8 cellular contexts compared by ENCODE assay signal in genomic region chr19:34232566-34233481, GRCh38. TPM values are rescaled to one million over a fixed set of nuclear protein-coding genes. Genes with fewer than 3 reads are reported as not detected.
DNase-seq lines count a peak whose midpoint lies in the region; ATAC-seq, FAIRE-seq and TF ChIP-seq lines count a peak whose summit lies in the region.

No MANE protein-coding gene starts in this region.

- peaks cover 32% of the 10 kb centered on the region for H3K36me3 Mint-ChIP-seq in activated CD4-positive, alpha-beta T cell treated with anti-CD3 and anti-CD28 coated beads, Interleukin-2, amount 10 ng/mL, durations not matched to agents 7 days and 5 days (ENCODE audit: low read depth)
- H3K36me3 Mint-ChIP-seq in osteocyte (ENCODE audit: unreplicated experiment) (peaks cover 15% of the 10 kb centered on the region), Caco-2 (ENCODE audit: insufficient read depth, unreplicated experiment) (peaks cover 77% of the 10 kb centered on the region)

- H3K4me3 ChIP-seq in fibroblast of the aortic adventitia (ENCODE audit: low read depth, low read length) (peak overlapping the region; percentile 40), Caco-2 (ENCODE audit: low read depth, low read length) (no peak overlapping the region)

- H3K4me3 Mint-ChIP-seq in activated CD4-positive, alpha-beta T cell treated with anti-CD3 and anti-CD28 coated beads, Interleukin-2, amount 10 ng/mL, durations not matched to agents 7 days and 5 days = peak overlapping the region; percentile 32
- peak overlapping the region; percentile 49 for H3K4me3 Mint-ChIP-seq in osteocyte (ENCODE audit: unreplicated experiment)
- H3K4me3 Mint-ChIP-seq in Caco-2 (ENCODE audit: unreplicated experiment) = no peak overlapping the region

- BruUV-seq in Caco-2 (replicated peaks; lab: Mats Ljungman, UMichigan) = no TSS peak

- H3K36me3 ChIP-seq in Caco-2 (ENCODE audit: control insufficient read depth, insufficient read depth, low read length) = peaks cover 1% of the 10 kb centered on the region; the same call in 1 of the 2 replicates

- in situ Hi-C loops in GM13976 (cut with MboI; ENCODE audit: low sequenced_read_pairs, unreplicated experiment) = no loop called here

- intact Hi-C loops in Caco-2 (cut with micrococcal nuclease; ENCODE audit: unreplicated experiment) = no loop called here

- peak overlapping the region; percentile 81 for H3K27ac Mint-ChIP-seq in activated CD4-positive, alpha-beta T cell treated with anti-CD3 and anti-CD28 coated beads, Interleukin-2, amount 10 ng/mL, durations not matched to agents 7 days and 5 days
- H3K27ac Mint-ChIP-seq in osteocyte (ENCODE audit: unreplicated experiment) (peak overlapping the region; percentile 89), Caco-2 (ENCODE audit: unreplicated experiment) (no peak overlapping the region)

- H3K9me3 ChIP-seq in Caco-2 = no peaks in the 10 kb centered on the region

- POLR2A ChIA-PET in activated CD4-positive, alpha-beta T cell treated with anti-CD3 and anti-CD28 coated beads, Interleukin-2, amount 10 ng/mL, durations not matched to agents 7 days and 5 days (lab: Charles Lee) = interaction anchor here (0.7 kb wide), 1 partner anchor 96 kb away, joined by 5 read pairs; no protein-coding TSS in a partner anchor
- POLR2A ChIA-PET in Caco-2 (lab: Charles Lee) = no interaction called here

- H3K9me3 Mint-ChIP-seq in activated CD4-positive, alpha-beta T cell treated with anti-CD3 and anti-CD28 coated beads, Interleukin-2, amount 10 ng/mL, durations not matched to agents 7 days and 5 days = no peaks in the 10 kb centered on the region
- H3K9me3 Mint-ChIP-seq in osteocyte (ENCODE audit: unreplicated experiment) = no peaks in the 10 kb centered on the region
- H3K9me3 Mint-ChIP-seq in Caco-2 (ENCODE audit: unreplicated experiment) = no peaks in the 10 kb centered on the region

- peak; percentile 49 for DNase-seq in GM13976 (ENCODE audit: low spot score)
- DNase-seq in activated CD4-positive, alpha-beta T cell treated with anti-CD3 and anti-CD28 coated beads, Interleukin-2, amount 10 ng/mL, durations not matched to agents 7 days and 5 days = peak; percentile 22
- peak; percentile 96 for DNase-seq in fibroblast of the aortic adventitia (ENCODE audit: low read depth)
- DNase-seq in osteocyte (ENCODE audit: extremely low spot score, unreplicated experiment) = no peak
- no peak for DNase-seq in GM19239 (ENCODE audit: insufficient read length, low spot score)
- DNase-seq in NCI-H2171 (lab: John Stamatoyannopoulos, UW) = no peak
- DNase-seq in Caco-2 = no peak

- ATAC-seq in HG03159 (IDR thresholded peaks at IDR 0.05; ENCODE audit: unreplicated experiment) = peak; percentile 52

- FAIRE-seq in GM19239 (lab: Jason Lieb, UNC) = no peak

- H3K4me1 ChIP-seq in Caco-2 = no peaks in the 10 kb centered on the region

- peaks cover 27% of the 10 kb centered on the region for H3K4me1 Mint-ChIP-seq in activated CD4-positive, alpha-beta T cell treated with anti-CD3 and anti-CD28 coated beads, Interleukin-2, amount 10 ng/mL, durations not matched to agents 7 days and 5 days
- H3K4me1 Mint-ChIP-seq in osteocyte (ENCODE audit: unreplicated experiment) (peaks cover 43% of the 10 kb centered on the region), Caco-2 (ENCODE audit: low read depth, unreplicated experiment) (peaks cover 18% of the 10 kb centered on the region)

- TF ChIP-seq CTCF in GM13976 (IDR thresholded peaks at IDR 0.05; ENCODE audit: borderline replicate concordance, control extremely low read depth, extremely low read depth, insufficient read depth, missing control alignments) (no peak), fibroblast of the aortic adventitia (IDR thresholded peaks at IDR 0.05; ENCODE audit: insufficient read depth, low read length) (no peak), osteocyte (IDR thresholded peaks at IDR 0.05) (no peak), Caco-2 (IDR thresholded peaks at IDR 0.05; ENCODE audit: insufficient read depth in 1 of 2, low read depth in 1 of 2, low read length in 1 of 2, severe bottlenecking in 1 of 2, unreplicated experiment in 1 of 2) (no peak)

- no peaks in the 10 kb centered on the region for H3K27me3 ChIP-seq in Caco-2 (replicated peaks; ENCODE audit: control insufficient read depth, insufficient read depth, low read length)

- CTCF ChIA-PET in activated CD4-positive, alpha-beta T cell treated with anti-CD3 and anti-CD28 coated beads, Interleukin-2, amount 10 ng/mL, durations not matched to agents 7 days and 5 days (lab: Charles Lee) = interaction anchor here (0.5 to 2.8 kb wide), 11 partner anchors 9 to 1156 kb away, joined by 3 to 12 read pairs (median 3); no protein-coding TSS in a partner anchor
- CTCF ChIA-PET in Caco-2 (lab: Charles Lee) = no interaction called here

- no peaks in the 10 kb centered on the region for H3K27me3 Mint-ChIP-seq in activated CD4-positive, alpha-beta T cell treated with anti-CD3 and anti-CD28 coated beads, Interleukin-2, amount 10 ng/mL, durations not matched to agents 7 days and 5 days
- no peaks in the 10 kb centered on the region for H3K27me3 Mint-ChIP-seq in osteocyte (ENCODE audit: unreplicated experiment)
- no peaks in the 10 kb centered on the region for H3K27me3 Mint-ChIP-seq in Caco-2 (ENCODE audit: insufficient read depth, unreplicated experiment)

RNA-seq across cellular contexts. Expression of gene GARRE1, which starts 21.5 kb away (rescaled TPM):
- total RNA-seq in activated CD4-positive, alpha-beta T cell treated with anti-CD3 and anti-CD28 coated beads, Interleukin-2, amount 10 ng/mL, durations not matched to agents 7 days and 5 days = 10 to 100 TPM; 16.1 to 16.6 TPM
- total RNA-seq in fibroblast of the aortic adventitia (ENCODE audit: low replicate concordance) (8.0 and 13.9 TPM in 2 replicates), osteocyte (29.5 and 33.5 TPM in 2 replicates), Caco-2 (2022) (20.2 and 20.7 TPM in 2 replicates)

Comparison
In these comparisons a context has a peak if more than half of its experiments do, and no peak if none do; other contexts are left out.
1. DNase-seq: peak in GM13976 (single experiment), activated CD4-positive, alpha-beta T cell treated with anti-CD3 and anti-CD28 coated beads, Interleukin-2, amount 10 ng/mL, durations not matched to agents 7 days and 5 days (single experiment) and fibroblast of the aortic adventitia (single experiment); none in osteocyte (single experiment), GM19239 (single experiment), NCI-H2171 (single experiment) and Caco-2 (0 of 2).